In the genomic region with DNA sequence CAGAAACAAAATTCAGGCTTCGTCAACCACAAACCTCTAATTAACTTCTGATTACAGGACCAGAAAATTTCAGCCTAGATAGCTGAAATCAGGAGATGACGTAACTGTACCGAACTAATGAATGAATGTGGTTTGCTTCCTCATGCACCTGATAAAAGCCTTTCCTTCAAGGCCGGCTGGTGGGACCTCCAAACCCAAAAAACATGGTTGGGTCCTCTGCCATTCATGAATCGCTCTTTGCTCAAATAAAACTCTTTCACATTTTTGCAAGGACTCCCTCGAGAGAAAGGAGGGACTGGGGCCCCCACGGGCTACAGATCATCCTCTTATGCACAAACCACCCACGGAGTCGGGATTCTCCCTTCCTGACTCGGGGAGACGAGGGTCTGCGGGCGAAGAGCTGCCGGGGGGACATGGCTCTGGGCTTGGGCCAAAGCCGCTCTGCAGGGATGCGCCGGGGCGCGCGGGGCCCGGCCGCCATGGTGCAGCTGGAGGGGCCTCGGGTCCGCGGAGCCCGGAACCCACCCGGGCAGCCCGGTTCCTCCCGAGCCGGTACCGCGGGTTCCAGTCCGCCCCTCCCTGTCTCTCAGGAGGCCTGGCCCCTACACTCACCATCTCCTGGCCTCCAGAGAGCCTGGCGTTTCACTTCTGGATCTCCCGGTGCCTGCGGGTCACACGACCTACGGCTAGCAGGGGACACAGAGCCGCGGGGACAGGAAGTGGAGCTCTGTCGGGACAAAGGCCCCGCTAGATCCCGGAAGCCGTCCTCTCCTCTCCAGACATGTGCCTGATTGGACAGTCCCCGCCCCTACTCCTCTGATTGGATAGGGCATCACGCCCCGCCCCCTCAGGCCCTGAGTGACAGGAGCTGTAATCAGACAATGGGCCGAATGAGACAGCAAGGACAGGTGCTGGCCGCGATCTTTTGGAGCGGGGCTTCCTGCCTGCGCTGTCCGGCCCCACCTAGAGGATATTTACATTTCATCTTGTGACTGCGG, we compare ENCODE assay signal across 1 cellular context.
TF ChIP-seq lines count a peak whose summit lies in the region.

Gene ZNF195, minus strand, starts transcription at position 721 of the 998 bp plus-strand sequence. Its CDS starts 106 bp downstream, at position 615.

TF ChIP-seq in WTC11, 78 proteins besides CTCF, POLR2A, EP300 and RAD21 (continued from another document):
- TF ChIP-seq PREB (CRISPR knock-in tag; IDR thresholded peaks at IDR 0.05; ENCODE audit: borderline replicate concordance) (no peak), STAT6 (CRISPR knock-in tag; conservative IDR thresholded peaks at IDR 0.05; ENCODE audit: low read depth) (no peak), ELF4 (CRISPR knock-in tag; IDR thresholded peaks at IDR 0.05; ENCODE audit: low read depth) (no peak), ATF1 (CRISPR knock-in tag; IDR thresholded peaks at IDR 0.05) (no peak), JUN (CRISPR knock-in tag; IDR thresholded peaks at IDR 0.05) (peak; percentile 52; the same call in 1 of the 2 replicates), HMGXB4 (CRISPR knock-in tag; IDR thresholded peaks at IDR 0.05) (0 out of 2 replicates have a peak, but pooled peaks have one; percentile 66), FOXK1 (CRISPR knock-in tag; IDR thresholded peaks at IDR 0.05) (peak; percentile 64; the same call in 1 of the 2 replicates), IRF2 (CRISPR knock-in tag; IDR thresholded peaks at IDR 0.05; ENCODE audit: borderline replicate concordance, low read depth) (no peak), FOXP1 (CRISPR knock-in tag; IDR thresholded peaks at IDR 0.05; ENCODE audit: borderline replicate concordance) (peak; percentile 83), PRRX2 (CRISPR knock-in tag; IDR thresholded peaks at IDR 0.05) (no peak), SP1 (CRISPR knock-in tag; conservative IDR thresholded peaks at IDR 0.05) (peak; percentile 70), ZNF416 (CRISPR knock-in tag; IDR thresholded peaks at IDR 0.05) (no peak), EMX1 (CRISPR knock-in tag; IDR thresholded peaks at IDR 0.05) (no peak), SOX15 (CRISPR knock-in tag; IDR thresholded peaks at IDR 0.05) (no peak), RORB (CRISPR knock-in tag; IDR thresholded peaks at IDR 0.05) (no peak), ZNF671 (CRISPR knock-in tag; IDR thresholded peaks at IDR 0.05) (no peak), AFF4 (CRISPR knock-in tag; IDR thresholded peaks at IDR 0.05; ENCODE audit: borderline replicate concordance) (no peak), ATF2 (CRISPR knock-in tag; IDR thresholded peaks at IDR 0.05; ENCODE audit: borderline replicate concordance, low read depth) (no peak)
- TF ChIP-seq, protein P1, sequence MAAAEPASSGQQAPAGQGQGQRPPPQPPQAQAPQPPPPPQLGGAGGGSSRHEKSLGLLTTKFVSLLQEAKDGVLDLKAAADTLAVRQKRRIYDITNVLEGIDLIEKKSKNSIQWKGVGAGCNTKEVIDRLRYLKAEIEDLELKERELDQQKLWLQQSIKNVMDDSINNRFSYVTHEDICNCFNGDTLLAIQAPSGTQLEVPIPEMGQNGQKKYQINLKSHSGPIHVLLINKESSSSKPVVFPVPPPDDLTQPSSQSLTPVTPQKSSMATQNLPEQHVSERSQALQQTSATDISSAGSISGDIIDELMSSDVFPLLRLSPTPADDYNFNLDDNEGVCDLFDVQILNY (CRISPR knock-in tag; IDR thresholded peaks at IDR 0.05): no peak
- TF ChIP-seq, protein P2, sequence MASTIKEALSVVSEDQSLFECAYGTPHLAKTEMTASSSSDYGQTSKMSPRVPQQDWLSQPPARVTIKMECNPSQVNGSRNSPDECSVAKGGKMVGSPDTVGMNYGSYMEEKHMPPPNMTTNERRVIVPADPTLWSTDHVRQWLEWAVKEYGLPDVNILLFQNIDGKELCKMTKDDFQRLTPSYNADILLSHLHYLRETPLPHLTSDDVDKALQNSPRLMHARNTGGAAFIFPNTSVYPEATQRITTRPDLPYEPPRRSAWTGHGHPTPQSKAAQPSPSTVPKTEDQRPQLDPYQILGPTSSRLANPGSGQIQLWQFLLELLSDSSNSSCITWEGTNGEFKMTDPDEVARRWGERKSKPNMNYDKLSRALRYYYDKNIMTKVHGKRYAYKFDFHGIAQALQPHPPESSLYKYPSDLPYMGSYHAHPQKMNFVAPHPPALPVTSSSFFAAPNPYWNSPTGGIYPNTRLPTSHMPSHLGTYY (CRISPR knock-in tag; IDR thresholded peaks at IDR 0.05): no peak
- TF ChIP-seq, protein P3, sequence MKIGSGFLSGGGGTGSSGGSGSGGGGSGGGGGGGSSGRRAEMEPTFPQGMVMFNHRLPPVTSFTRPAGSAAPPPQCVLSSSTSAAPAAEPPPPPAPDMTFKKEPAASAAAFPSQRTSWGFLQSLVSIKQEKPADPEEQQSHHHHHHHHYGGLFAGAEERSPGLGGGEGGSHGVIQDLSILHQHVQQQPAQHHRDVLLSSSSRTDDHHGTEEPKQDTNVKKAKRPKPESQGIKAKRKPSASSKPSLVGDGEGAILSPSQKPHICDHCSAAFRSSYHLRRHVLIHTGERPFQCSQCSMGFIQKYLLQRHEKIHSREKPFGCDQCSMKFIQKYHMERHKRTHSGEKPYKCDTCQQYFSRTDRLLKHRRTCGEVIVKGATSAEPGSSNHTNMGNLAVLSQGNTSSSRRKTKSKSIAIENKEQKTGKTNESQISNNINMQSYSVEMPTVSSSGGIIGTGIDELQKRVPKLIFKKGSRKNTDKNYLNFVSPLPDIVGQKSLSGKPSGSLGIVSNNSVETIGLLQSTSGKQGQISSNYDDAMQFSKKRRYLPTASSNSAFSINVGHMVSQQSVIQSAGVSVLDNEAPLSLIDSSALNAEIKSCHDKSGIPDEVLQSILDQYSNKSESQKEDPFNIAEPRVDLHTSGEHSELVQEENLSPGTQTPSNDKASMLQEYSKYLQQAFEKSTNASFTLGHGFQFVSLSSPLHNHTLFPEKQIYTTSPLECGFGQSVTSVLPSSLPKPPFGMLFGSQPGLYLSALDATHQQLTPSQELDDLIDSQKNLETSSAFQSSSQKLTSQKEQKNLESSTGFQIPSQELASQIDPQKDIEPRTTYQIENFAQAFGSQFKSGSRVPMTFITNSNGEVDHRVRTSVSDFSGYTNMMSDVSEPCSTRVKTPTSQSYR (CRISPR knock-in tag; IDR thresholded peaks at IDR 0.05): no peak
- TF ChIP-seq, protein P4, sequence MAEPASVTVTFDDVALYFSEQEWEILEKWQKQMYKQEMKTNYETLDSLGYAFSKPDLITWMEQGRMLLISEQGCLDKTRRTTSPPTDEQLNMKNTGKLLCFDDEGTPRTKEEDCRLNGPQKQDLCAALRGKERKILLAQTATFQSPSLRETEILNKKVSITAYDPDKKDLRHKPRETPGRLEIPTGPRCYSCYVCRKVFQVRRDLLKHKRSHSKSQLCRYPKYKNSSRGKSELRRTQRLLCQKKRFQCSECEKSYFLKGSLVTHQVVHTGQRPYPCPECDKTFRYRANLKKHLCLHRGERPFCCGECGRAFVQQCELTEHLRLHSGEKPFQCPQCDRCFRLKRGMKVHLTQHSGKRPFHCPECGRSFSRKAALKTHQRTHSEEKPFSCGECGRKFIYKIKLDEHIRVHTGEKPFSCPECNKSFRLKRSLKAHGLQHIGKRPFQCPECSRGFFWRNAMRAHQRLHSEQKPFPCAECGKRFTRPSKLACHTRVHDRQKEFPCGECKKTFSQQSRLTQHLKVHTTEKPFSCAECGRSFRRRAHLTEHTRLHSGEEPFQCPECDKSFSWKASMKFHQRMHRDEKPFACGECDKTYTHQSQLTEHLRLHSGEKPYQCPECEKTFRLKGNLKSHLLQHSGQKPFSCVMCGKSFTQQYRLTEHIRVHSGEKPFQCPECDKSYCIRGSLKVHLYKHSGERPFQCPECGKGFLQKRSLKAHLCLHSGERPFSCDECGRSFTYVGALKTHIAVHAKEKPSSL (CRISPR knock-in tag; conservative IDR thresholded peaks at IDR 0.05): no peak
